Comparison of ENCODE assay signal across 10 cellular contexts in the genomic region with DNA sequence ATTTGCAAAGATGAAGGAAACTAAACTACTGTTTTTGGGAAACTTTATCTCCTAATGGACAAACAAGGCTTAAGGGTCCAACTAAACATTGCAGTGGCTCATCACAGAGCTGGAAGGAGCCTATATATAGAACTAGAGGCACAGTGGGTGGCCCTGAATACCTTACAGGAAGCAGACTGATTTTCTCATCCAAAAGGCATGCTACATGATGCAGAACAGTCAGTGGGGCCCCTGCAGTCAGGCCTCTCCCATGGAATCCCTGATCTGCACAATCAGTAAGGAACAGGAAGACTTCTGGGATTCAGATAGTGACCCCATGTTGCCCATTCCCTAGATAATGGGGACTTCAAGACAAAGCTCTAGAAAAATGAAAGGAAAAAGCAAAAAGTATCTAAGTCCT. TPM values are rescaled to one million over a fixed set of nuclear protein-coding genes. Genes with fewer than 3 reads are reported as not detected.
DNase-seq lines count a peak whose midpoint lies in the region; ATAC-seq and TF ChIP-seq lines count a peak whose summit lies in the region.
"Had no signal": no experiment of that assay in that cellular context is flagged by ENCODE, and none has a peak within 500 bp of the region (broad histone marks: within the 10 kb centered on the region; RNA-seq: fewer than 3 reads in every experiment).

No MANE protein-coding gene starts in this region.

- DNase-seq in SIG-M5 treated with dmso at 0.1 percent for 504 hours (lab: John Stamatoyannopoulos, UW; ENCODE audit: unreplicated experiment), result peak; percentile 25
- DNase-seq in SIG-M5 (lab: John Stamatoyannopoulos, UW), result no peak
- DNase-seq in brain microvascular endothelial cell, result peak; percentile 89
- no peak for DNase-seq in natural killer cell treated with Interleukin-12 subunit alpha and Interleukin-12 subunit beta and Interleukin-15 and Interleukin-18, amount 100 ng/mL, for 72 hours (ENCODE audit: low spot score)
- no peak for DNase-seq in NCI-H128 (lab: John Stamatoyannopoulos, UW; ENCODE audit: unreplicated experiment)
- no peak for DNase-seq in erythroblast (lab: John Stamatoyannopoulos, UW)
- DNase-seq in dorsolateral prefrontal cortex, result no peak
- DNase-seq: left colon had no signal

- peaks cover 24 to 30% of the 10 kb centered on the region in 2 donors for H3K4me1 Mint-ChIP-seq in natural killer cell treated with Interleukin-12 subunit alpha and Interleukin-12 subunit beta and Interleukin-15 and Interleukin-18, amount 100 ng/mL, for 72 hours (ENCODE audit: low read depth in 2 of 2)

- no peaks in the 10 kb centered on the region for H3K9me2 ChIP-seq in Loucy (replicated peaks; ENCODE audit: low read depth, low read length)

- no peak for ATAC-seq in natural killer cell treated with Interleukin-12 subunit alpha and Interleukin-12 subunit beta and Interleukin-15 and Interleukin-18, amount 100 ng/mL, for 72 hours
- ATAC-seq: left colon had no signal

- no peaks in the 10 kb centered on the region for H3K27me3 Mint-ChIP-seq in natural killer cell treated with Interleukin-12 subunit alpha and Interleukin-12 subunit beta and Interleukin-15 and Interleukin-18, amount 100 ng/mL, for 72 hours

- TF ChIP-seq POLR2A in erythroblast (IDR thresholded peaks at IDR 0.05; ENCODE audit: low read length), result no peak

- peak overlapping the region; percentile 93 for H3K4me2 ChIP-seq in Loucy (ENCODE audit: low read depth, low read length, poor library complexity, severe bottlenecking)

- H3K27me3 ChIP-seq in Loucy (ENCODE audit: insufficient read depth, low read length, poor library complexity, severe bottlenecking) (no peaks in the 10 kb centered on the region), brain microvascular endothelial cell (replicated peaks) (no peaks in the 10 kb centered on the region), dorsolateral prefrontal cortex (no peaks in the 10 kb centered on the region)

- H3K9me3 Mint-ChIP-seq in natural killer cell treated with Interleukin-12 subunit alpha and Interleukin-12 subunit beta and Interleukin-15 and Interleukin-18, amount 100 ng/mL, for 72 hours, result no peaks in the 10 kb centered on the region

- H3K9ac ChIP-seq in Loucy (ENCODE audit: low read depth, low read length, poor library complexity, severe bottlenecking), result peak overlapping the region; percentile 90

- no peaks in the 10 kb centered on the region for H3F3A ChIP-seq in Loucy (ENCODE audit: low read depth)

- H3K27ac ChIP-seq in brain microvascular endothelial cell (peak overlapping the region; percentile 60), dorsolateral prefrontal cortex (no peak overlapping the region)
- H3K27ac ChIP-seq: SK-N-MC had no signal

- H3K36me3 Mint-ChIP-seq in natural killer cell treated with Interleukin-12 subunit alpha and Interleukin-12 subunit beta and Interleukin-15 and Interleukin-18, amount 100 ng/mL, for 72 hours, result peaks cover 25% of the 10 kb centered on the region

- H3K4me3 Mint-ChIP-seq in natural killer cell treated with Interleukin-12 subunit alpha and Interleukin-12 subunit beta and Interleukin-15 and Interleukin-18, amount 100 ng/mL, for 72 hours, result peak overlapping the region; percentile 60

- peaks cover 47% of the 10 kb centered on the region for H3K79me2 ChIP-seq in Loucy (ENCODE audit: insufficient read depth, low read length)

- intact Hi-C loops in dorsolateral prefrontal cortex (cut with DNase I), result no loop called here

- no peaks in the 10 kb centered on the region for H3K9me3 ChIP-seq in Loucy (ENCODE audit: insufficient read depth, low read depth, low read length)

- H3K27ac Mint-ChIP-seq in natural killer cell treated with Interleukin-12 subunit alpha and Interleukin-12 subunit beta and Interleukin-15 and Interleukin-18, amount 100 ng/mL, for 72 hours, result peak overlapping the region in 1 of 2 donors; percentile 41

- H3K4me3 ChIP-seq in Loucy (ENCODE audit: low read length, poor library complexity, severe bottlenecking), result peak overlapping the region; percentile 91
- no peak overlapping the region for H3K4me3 ChIP-seq in brain microvascular endothelial cell (ENCODE audit: low read depth, low read length)
- no peak overlapping the region for H3K4me3 ChIP-seq in dorsolateral prefrontal cortex

- peaks cover 21% of the 10 kb centered on the region; the same call in 1 of the 2 replicates for H3K36me3 ChIP-seq in Loucy (ENCODE audit: insufficient read depth, low read length)
- H3K36me3 ChIP-seq in brain microvascular endothelial cell (replicated peaks), result peaks cover 5% of the 10 kb centered on the region

- in situ Hi-C loops in brain microvascular endothelial cell (cut with HindIII; ENCODE audit: low pct_ligation_motif_present, low sequenced_read_pairs), result no loop called here

- peaks cover 39% of the 10 kb centered on the region for H3K4me1 ChIP-seq in Loucy (ENCODE audit: insufficient read depth, low read length, poor library complexity, severe bottlenecking)

- H4K20me1 ChIP-seq in Loucy (ENCODE audit: insufficient read depth, low read length, poor library complexity, severe bottlenecking), result peaks cover 18% of the 10 kb centered on the region

- TF ChIP-seq CTCF in Loucy (conservative IDR thresholded peaks at IDR 0.05; ENCODE audit: low read length) (no peak), brain microvascular endothelial cell (IDR thresholded peaks at IDR 0.05; ENCODE audit: low read depth, low read length, missing control alignments) (no peak), dorsolateral prefrontal cortex (IDR thresholded peaks at IDR 0.05 in 54 of 56, conservative IDR thresholded peaks at IDR 0.05 in 2 of 56; ENCODE audit: low read depth in 1 of 56, partially characterized antibody in 56 of 56) (no peak)

- no peak overlapping the region for H2AFZ ChIP-seq in Loucy (ENCODE audit: low read length)

RNA-seq across cellular contexts. Expression of a gene that starts 1.9 kb away (rescaled TPM):
- total RNA-seq in natural killer cell treated with Interleukin-12 subunit alpha and Interleukin-12 subunit beta and Interleukin-15 and Interleukin-18, amount 100 ng/mL, for 72 hours, result 10 to 100 TPM; 24.1 to 34.9 TPM
- total RNA-seq in dorsolateral prefrontal cortex, result 10 to 100 TPM in 118 of 120 experiments, 1 to 10 TPM in 2; 9.3 to 25.5 (median 15.7) TPM

RNA-seq across cellular contexts. Expression of a gene that starts 37.4 kb away (rescaled TPM):
- total RNA-seq in natural killer cell treated with Interleukin-12 subunit alpha and Interleukin-12 subunit beta and Interleukin-15 and Interleukin-18, amount 100 ng/mL, for 72 hours, result 10 to 100 TPM; 43.7 to 89.2 TPM
- 10 to 100 TPM; 18.9 to 70.3 (median 40.0) TPM for total RNA-seq in dorsolateral prefrontal cortex

RNA-seq across cellular contexts. Expression of a gene that starts 56.6 kb away (rescaled TPM):
- 10 to 100 TPM; 18.8 to 21.7 TPM for total RNA-seq in natural killer cell treated with Interleukin-12 subunit alpha and Interleukin-12 subunit beta and Interleukin-15 and Interleukin-18, amount 100 ng/mL, for 72 hours
- total RNA-seq in dorsolateral prefrontal cortex, result 10 to 100 TPM in 3 of 120 experiments, 1 to 10 TPM in 117; 1.6 to 12.9 (median 4.6) TPM

Comparison
In these comparisons a context has a peak if more than half of its experiments do, and no peak if none do; other contexts are left out.
1. DNase-seq: peak in SIG-M5 treated with dmso at 0.1 percent for 504 hours (single experiment) and brain microvascular endothelial cell (single experiment); none in SIG-M5 (single experiment), natural killer cell treated with Interleukin-12 subunit alpha and Interleukin-12 subunit beta and Interleukin-15 and Interleukin-18, amount 100 ng/mL, for 72 hours (single experiment), NCI-H128 (single experiment), erythroblast (0 of 2) and dorsolateral prefrontal cortex (0 of 10).